In genomic region chr12:27733791-27734190, GRCh38 we compare ENCODE assay signal across 21 cellular contexts. TPM values are rescaled to one million over a fixed set of nuclear protein-coding genes. Genes with fewer than 3 reads are reported as not detected.
DNase-seq lines count a peak whose midpoint lies in the region; ATAC-seq, FAIRE-seq and TF ChIP-seq lines count a peak whose summit lies in the region.
"Had no signal": no experiment of that assay in that cellular context is flagged by ENCODE, and none has a peak within 500 bp of the region (broad histone marks: within the 10 kb centered on the region; RNA-seq: fewer than 3 reads in every experiment).

No MANE protein-coding gene starts in this region.

- H3K4me3 ChIP-seq in PC-3 (ENCODE audit: low read length): no peak overlapping the region
- H3K4me3 ChIP-seq in trophoblast cell (ENCODE audit: low read depth, low read length): no peak overlapping the region
- H3K4me3 ChIP-seq: A549; BLaER1 treated with 17β-estradiol and CSF1 and Interleukin-3, amounts not matched to agents 10 nM and 100 nM; HAP-1 had no signal

- no peak overlapping the region for H2BK120ac ChIP-seq in trophoblast cell (ENCODE audit: insufficient read depth, low read length, poor library complexity)

- CTCF ChIA-PET in PC-3 (lab: Charles Lee): interaction anchor here (1.0 to 1.5 kb wide), 2 partner anchors 66 to 88 kb away, joined by 6 to 25 read pairs; no protein-coding TSS in a partner anchor

- H3K79me2 ChIP-seq in PC-3 (ENCODE audit: low read length) (peaks cover 6% of the 10 kb centered on the region; the same call in 1 of the 2 replicates), trophoblast cell (ENCODE audit: control insufficient read depth, insufficient read depth, low read length, poor library complexity) (no peaks in the 10 kb centered on the region)

- no peak overlapping the region for H2AK5ac ChIP-seq in trophoblast cell (ENCODE audit: low read length)

- intact Hi-C loops in PC-3 (cut with micrococcal nuclease): loop anchor here (1.0 to 2.0 kb wide), 5 partner anchors 88 to 1139 kb away; no protein-coding TSS in a partner anchor

- no peak overlapping the region for H3K4me2 ChIP-seq in PC-3 (ENCODE audit: low read length)
- no peak overlapping the region for H3K4me2 ChIP-seq in trophoblast cell (ENCODE audit: low read length)
- H3K4me2 ChIP-seq: A549; BLaER1 treated with 17β-estradiol and CSF1 and Interleukin-3, amounts not matched to agents 10 nM and 100 nM had no signal

- DNase-seq in PC-3 (no peak), frontal cortex (ENCODE audit: low spot score in 2 of 2) (no peak), trophoblast cell (peak; percentile 4 to 85), glutamatergic neuron (no peak), LoVo (ENCODE audit: low spot score) (no peak)
- no peak for DNase-seq in stimulated activated naive CD8-positive, alpha-beta T cell treated with anti-CD3 and anti-CD28 coated beads, Interleukin-15, Interleukin-2, amounts not matched to agents 100 U/mL and 50 U/mL, for 24 hours
- DNase-seq: 8988T, DMS 273 treated with DMSO at 0.1 percent for 48 hours, DMS79, GF-D8, GOT3 had no signal

- no peaks in the 10 kb centered on the region for H3K27me3 Mint-ChIP-seq in glutamatergic neuron (ENCODE audit: unreplicated experiment)
- H3K27me3 Mint-ChIP-seq: CD4-positive, alpha-beta T cell; CD8-positive, alpha-beta memory T cell had no signal

- no peak overlapping the region for H3K14ac ChIP-seq in trophoblast cell (ENCODE audit: low read length)

- peaks cover 7% of the 10 kb centered on the region for H3F3A ChIP-seq in PC-3 (ENCODE audit: low read length, unreplicated experiment)

- no peaks in the 10 kb centered on the region for H3K79me1 ChIP-seq in trophoblast cell (ENCODE audit: low read length)

- H4K12ac ChIP-seq in trophoblast cell (ENCODE audit: low read depth, low read length): no peak overlapping the region

- POLR2A ChIA-PET in PC-3 (lab: Charles Lee; ENCODE audit: unreplicated experiment): interaction anchor here (0.6 kb wide), 1 partner anchor 207 kb away, joined by 19 read pairs; no protein-coding TSS in a partner anchor

- WGBS in trophoblast cell (ENCODE audit: extremely low coverage, insufficient coverage, insufficient read length): no CpG with 5 or more reads among the region's 1 CpG

- H3K36me3 Mint-ChIP-seq in glutamatergic neuron (ENCODE audit: unreplicated experiment): no peaks in the 10 kb centered on the region

- no peaks in the 10 kb centered on the region for H3K9me3 Mint-ChIP-seq in glutamatergic neuron (ENCODE audit: unreplicated experiment)
- H3K9me3 Mint-ChIP-seq: CD14-positive monocyte; CD4-positive, alpha-beta T cell; CD8-positive, alpha-beta memory T cell; HFFc6 had no signal

- H3K36me3 ChIP-seq in PC-3 (ENCODE audit: low read depth, low read length) (peaks cover 69% of the 10 kb centered on the region), trophoblast cell (ENCODE audit: control insufficient read depth in 1 of 2, insufficient read depth in 2 of 2, low read length in 2 of 2) (peaks cover 7 to 9% of the 10 kb centered on the region in 2 experiments)

- H3K9ac ChIP-seq in PC-3 (ENCODE audit: low read length) (no peak overlapping the region), trophoblast cell (ENCODE audit: low read length) (no peak overlapping the region)
- H3K9ac ChIP-seq: BLaER1 treated with 17β-estradiol and CSF1 and Interleukin-3, amounts not matched to agents 10 nM and 100 nM had no signal

- H3K27ac ChIP-seq in PC-3 (ENCODE audit: low read length): no peak overlapping the region
- H3K27ac ChIP-seq in trophoblast cell (ENCODE audit: low read depth, low read length): no peak overlapping the region
- H3K27ac ChIP-seq: A549; BLaER1 treated with 17β-estradiol and CSF1 and Interleukin-3, amounts not matched to agents 10 nM and 100 nM had no signal

- no peak overlapping the region for H3K18ac ChIP-seq in trophoblast cell (ENCODE audit: low read length)

- H2BK5ac ChIP-seq in trophoblast cell (ENCODE audit: low read depth, low read length, poor library complexity): no peak overlapping the region

- no peak for TF ChIP-seq CTCF in PC-3 (conservative IDR thresholded peaks at IDR 0.05; ENCODE audit: low read depth, low read length)
- no peak for TF ChIP-seq CTCF in glutamatergic neuron (IDR thresholded peaks at IDR 0.05; ENCODE audit: partially characterized antibody, unreplicated experiment)

- no peak overlapping the region for H3K23ac ChIP-seq in trophoblast cell (ENCODE audit: low read length)

- FAIRE-seq in G401.6 (lab: Jason Lieb, UNC) (peak; percentile 60), frontal cortex (lab: Jason Lieb, UNC) (peak; percentile 28)
- FAIRE-seq: GM12891 had no signal

- H3K4me3 Mint-ChIP-seq in glutamatergic neuron (ENCODE audit: unreplicated experiment): no peak overlapping the region
- H3K4me3 Mint-ChIP-seq: CD14-positive monocyte; CD4-positive, alpha-beta T cell; CD8-positive, alpha-beta memory T cell; HFFc6 had no signal

- no peak overlapping the region for H2AFZ ChIP-seq in PC-3 (ENCODE audit: low read length)
- H2AFZ ChIP-seq in trophoblast cell (ENCODE audit: insufficient read depth, low read length, poor library complexity): no peak overlapping the region

- no peaks in the 10 kb centered on the region for H3K9me2 ChIP-seq in PC-3 (replicated peaks; ENCODE audit: low read length)

- H3K4ac ChIP-seq in trophoblast cell (ENCODE audit: low read depth, low read length): no peak overlapping the region

- H4K91ac ChIP-seq in trophoblast cell (ENCODE audit: low read depth, low read length): no peak overlapping the region

- H4K20me1 ChIP-seq in PC-3 (ENCODE audit: low read length): no peaks in the 10 kb centered on the region

- H3K9me3 ChIP-seq in PC-3 (ENCODE audit: low read length) (no peaks in the 10 kb centered on the region), trophoblast cell (ENCODE audit: insufficient read depth, low read depth, low read length) (no peaks in the 10 kb centered on the region)
- H3K9me3 ChIP-seq: A549; BE2C; BLaER1 treated with 17β-estradiol and CSF1 and Interleukin-3, amounts not matched to agents 10 nM and 100 nM; HAP-1 had no signal

- no peak overlapping the region for H3K27ac Mint-ChIP-seq in glutamatergic neuron (ENCODE audit: unreplicated experiment)
- H3K27ac Mint-ChIP-seq: CD14-positive monocyte; CD4-positive, alpha-beta T cell; CD8-positive, alpha-beta memory T cell; HFFc6 had no signal

- H3K27me3 ChIP-seq in PC-3 (ENCODE audit: low read length) (no peaks in the 10 kb centered on the region), trophoblast cell (ENCODE audit: insufficient read depth, low read length) (no peaks in the 10 kb centered on the region)
- H3K27me3 ChIP-seq: BE2C; BLaER1 treated with 17β-estradiol and CSF1 and Interleukin-3, amounts not matched to agents 10 nM and 100 nM had no signal

- H3K4me1 Mint-ChIP-seq in glutamatergic neuron (ENCODE audit: low read depth, unreplicated experiment): no peaks in the 10 kb centered on the region
- H3K4me1 Mint-ChIP-seq: CD14-positive monocyte had no signal

- BruUV-seq in PC-3 (replicated peaks; lab: Mats Ljungman, UMichigan): no TSS peak

- H3K4me1 ChIP-seq in PC-3 (ENCODE audit: insufficient read depth, low read length) (0 out of 2 replicates have a peak, but pooled peaks cover 4% of the 10 kb centered on the region), trophoblast cell (ENCODE audit: control insufficient read depth in 1 of 2, insufficient read depth in 2 of 2, low read length in 2 of 2) (no peaks in the 10 kb centered on the region)
- H3K4me1 ChIP-seq: A549; BLaER1 treated with 17β-estradiol and CSF1 and Interleukin-3, amounts not matched to agents 10 nM and 100 nM; HAP-1 had no signal

- no peak overlapping the region for H2BK12ac ChIP-seq in trophoblast cell (ENCODE audit: low read length)

- peak; percentile 25; the same call in 1 of the 2 replicates for ATAC-seq in PC-3
- no peak for ATAC-seq in stimulated activated naive CD8-positive, alpha-beta T cell treated with anti-CD3 and anti-CD28 coated beads, Interleukin-15, Interleukin-2, amounts not matched to agents 100 U/mL and 50 U/mL, for 24 hours

- H4K8ac ChIP-seq in trophoblast cell (ENCODE audit: low read depth, low read length): no peak overlapping the region

RNA-seq across cellular contexts. Expression of gene MRPS35, which starts 23.2 kb away (rescaled TPM):
- 82.5 and 117 TPM in 2 replicates for total RNA-seq in PC-3 (2014; rRNA removed)
- 89.3 TPM for total RNA-seq in frontal cortex
- 32.4 and 34.5 TPM in 2 replicates for polyA plus RNA-seq in trophoblast cell (2013)
- 27.4 TPM for total RNA-seq in glutamatergic neuron (ENCODE audit: unreplicated experiment)

RNA-seq across cellular contexts. Expression of gene REP15, which starts 37.5 kb away (rescaled TPM):
- total RNA-seq in PC-3 (2014; rRNA removed): 1.6 and 2.4 TPM in 2 replicates
- total RNA-seq in frontal cortex: 0.82 TPM
- 1.7 and 2.1 TPM in 2 replicates for polyA plus RNA-seq in trophoblast cell (2013)
- total RNA-seq in glutamatergic neuron (ENCODE audit: unreplicated experiment): 1.6 TPM
- total RNA-seq: CD4-positive, alpha-beta T cell had no signal
- polyA plus RNA-seq: CD14-positive monocyte; CD8-positive, alpha-beta memory T cell had no signal

RNA-seq across cellular contexts. Expression of gene KLHL42, which starts 46.2 kb away (rescaled TPM):
- total RNA-seq in PC-3 (2014; rRNA removed): 74.2 and 82.6 TPM in 2 replicates
- 56.3 TPM for total RNA-seq in frontal cortex
- 13.1 TPM in 2 replicates for polyA plus RNA-seq in trophoblast cell (2013)
- 65.3 TPM for total RNA-seq in glutamatergic neuron (ENCODE audit: unreplicated experiment)

RNA-seq across cellular contexts. Expression of gene MANSC4, which starts 46.2 kb away (rescaled TPM):
- total RNA-seq in PC-3 (2014; rRNA removed): 1.9 and 4.1 TPM in 2 replicates
- total RNA-seq in frontal cortex: 0.41 TPM
- polyA plus RNA-seq in trophoblast cell (2013): 0.08 and 0.10 TPM in 2 replicates
- not detected for total RNA-seq in glutamatergic neuron (ENCODE audit: unreplicated experiment)
- total RNA-seq: CD4-positive, alpha-beta T cell; CD8-positive, alpha-beta memory T cell; HFFc6 had no signal
- polyA plus RNA-seq: CD14-positive monocyte; CD8-positive, alpha-beta memory T cell had no signal

Comparison
In these comparisons a context has a peak if more than half of its experiments do, and no peak if none do; other contexts are left out.
1. DNase-seq: peak in trophoblast cell (2 of 2); none in PC-3 (single experiment), frontal cortex (0 of 2), glutamatergic neuron (single experiment), LoVo (single experiment) and stimulated activated naive CD8-positive, alpha-beta T cell treated with anti-CD3 and anti-CD28 coated beads, Interleukin-15, Interleukin-2, amounts not matched to agents 100 U/mL and 50 U/mL, for 24 hours (single experiment).